In genomic region chr12:68451261-68452091, GRCh38 we compare ENCODE assay signal across 9 cellular contexts.
DNase-seq lines count a peak whose midpoint lies in the region; ATAC-seq and TF ChIP-seq lines count a peak whose summit lies in the region.
"Had no signal": no experiment of that assay in that cellular context is flagged by ENCODE, and none has a peak within 500 bp of the region (broad histone marks: within the 10 kb centered on the region; RNA-seq: fewer than 3 reads in every experiment).

No MANE protein-coding gene starts in this region.

- H3K4me3 Mint-ChIP-seq in glutamatergic neuron (ENCODE audit: unreplicated experiment) = no peak overlapping the region

- H3K4me1 ChIP-seq in heart right ventricle = peaks cover 5 to 75% (median 48%) of the 10 kb centered on the region in 9 donors

- H3K27ac Mint-ChIP-seq in glutamatergic neuron (ENCODE audit: unreplicated experiment) = no peak overlapping the region

- peak; percentile 66 for ATAC-seq in GM21786 (IDR thresholded peaks at IDR 0.05; ENCODE audit: unreplicated experiment)
- peak in 7 of 8 donors; percentile 44 to 77 (median 47) for ATAC-seq in heart right ventricle

- H3K4me1 Mint-ChIP-seq in glutamatergic neuron (ENCODE audit: low read depth, unreplicated experiment) = peaks cover 5% of the 10 kb centered on the region

- no peaks in the 10 kb centered on the region for H3K9me3 ChIP-seq in MG63
- H3K9me3 ChIP-seq in heart right ventricle = no peaks in the 10 kb centered on the region

- H3K27me3 ChIP-seq in MG63 (no peaks in the 10 kb centered on the region), heart right ventricle (no peaks in the 10 kb centered on the region)

- H3K36me3 Mint-ChIP-seq in glutamatergic neuron (ENCODE audit: unreplicated experiment) = no peaks in the 10 kb centered on the region

- peak overlapping the region in 7 of 10 donors; percentile 3 to 64 (median 56) for H3K27ac ChIP-seq in heart right ventricle
- H3K27ac ChIP-seq: 22Rv1 had no signal

- no peak overlapping the region for H3K4me3 ChIP-seq in MG63
- H3K4me3 ChIP-seq in heart right ventricle = peak overlapping the region in 4 of 10 donors; percentile 2 to 24 (median 12)

- H3K27me3 Mint-ChIP-seq in glutamatergic neuron (ENCODE audit: unreplicated experiment) = no peaks in the 10 kb centered on the region

- WGBS in heart right ventricle, 2 donors = 25 to 30% methylated on average over 7 of the region's 7 CpGs

- no peaks in the 10 kb centered on the region for H3K9me3 Mint-ChIP-seq in glutamatergic neuron (ENCODE audit: unreplicated experiment)

- DNase-seq in DMS 273 (lab: John Stamatoyannopoulos, UW; ENCODE audit: unreplicated experiment) (peak; percentile 20), DMS 273 treated with DMSO at 0.1 percent for 48 hours (lab: John Stamatoyannopoulos, UW) (no peak), MG63 (peak; percentile 87), heart right ventricle (peak in 1 of 2 donors; percentile 19), glutamatergic neuron (no peak)
- peak; percentile 27 for DNase-seq in activated T-cell treated with anti-CD3 and anti-CD28 coated beads, Interleukin-2, amount 50 U/mL, for 1 hour
- peak; percentile 48 for DNase-seq in stimulated activated CD4-positive, alpha-beta T cell treated with anti-CD3 and anti-CD28 coated beads, Interleukin-15, amount 100 ng/mL, for 24 hours

- H3K36me3 ChIP-seq in MG63 (no peaks in the 10 kb centered on the region), heart right ventricle (no peaks in the 10 kb centered on the region)

- intact Hi-C loops in heart right ventricle (cut with DNase I) = loop anchor here in 4 of 10 donors (5.0 to 10.0 kb wide), 5 partner anchors 44 to 481 kb away; partner anchors contain the start of genes CPM (in 1 of the 4) and RAP1B (in 1 of the 4)

- no peak for TF ChIP-seq CTCF in heart right ventricle (IDR thresholded peaks at IDR 0.05)
- TF ChIP-seq CTCF in glutamatergic neuron (IDR thresholded peaks at IDR 0.05; ENCODE audit: partially characterized antibody, unreplicated experiment) = no peak

Comparison
In these comparisons a context has a peak if more than half of its experiments do, and no peak if none do; other contexts are left out.
1. DNase-seq: peak in DMS 273 (single experiment), MG63 (single experiment), activated T-cell treated with anti-CD3 and anti-CD28 coated beads, Interleukin-2, amount 50 U/mL, for 1 hour (single experiment) and stimulated activated CD4-positive, alpha-beta T cell treated with anti-CD3 and anti-CD28 coated beads, Interleukin-15, amount 100 ng/mL, for 24 hours (single experiment); none in DMS 273 treated with DMSO at 0.1 percent for 48 hours (single experiment) and glutamatergic neuron (single experiment).